In the genomic region with DNA sequence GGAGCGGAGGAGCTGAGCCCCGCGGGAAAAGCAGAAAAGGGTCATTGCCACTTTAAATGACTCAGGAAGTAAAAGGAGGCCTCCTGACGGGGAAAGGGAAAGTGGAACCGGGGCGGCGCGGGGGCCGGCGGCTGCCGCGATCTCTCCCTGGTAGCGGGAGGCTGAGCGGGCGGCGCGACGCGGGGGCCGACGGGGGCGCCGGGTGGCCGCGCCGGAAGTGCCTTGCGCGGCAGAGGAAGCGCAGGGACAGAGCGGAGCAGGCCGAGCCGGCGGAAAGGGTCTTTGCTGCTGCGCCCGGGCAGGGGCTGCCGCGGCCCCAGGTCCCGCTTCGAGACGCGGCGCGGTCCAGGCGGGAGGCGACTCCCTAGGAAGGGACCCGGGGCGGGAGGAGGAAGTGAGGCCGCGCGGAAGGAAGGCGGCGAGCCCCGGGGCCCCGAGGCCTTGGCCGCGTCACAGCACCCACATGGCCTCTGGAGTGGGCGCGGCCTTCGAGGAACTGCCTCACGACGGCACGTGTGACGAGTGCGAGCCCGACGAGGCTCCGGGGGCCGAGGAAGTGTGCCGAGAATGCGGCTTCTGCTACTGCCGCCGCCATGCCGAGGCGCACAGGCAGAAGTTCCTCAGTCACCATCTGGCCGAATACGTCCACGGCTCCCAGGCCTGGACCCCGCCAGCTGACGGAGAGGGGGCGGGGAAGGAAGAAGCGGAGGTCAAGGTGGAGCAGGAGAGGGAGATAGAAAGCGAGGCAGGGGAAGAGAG, we compare ENCODE assay signal across 8 cellular contexts. TPM values are rescaled to one million over a fixed set of nuclear protein-coding genes. Genes with fewer than 3 reads are reported as not detected.
DNase-seq lines count a peak whose midpoint lies in the region; ATAC-seq and TF ChIP-seq lines count a peak whose summit lies in the region.

A gene with protein sequence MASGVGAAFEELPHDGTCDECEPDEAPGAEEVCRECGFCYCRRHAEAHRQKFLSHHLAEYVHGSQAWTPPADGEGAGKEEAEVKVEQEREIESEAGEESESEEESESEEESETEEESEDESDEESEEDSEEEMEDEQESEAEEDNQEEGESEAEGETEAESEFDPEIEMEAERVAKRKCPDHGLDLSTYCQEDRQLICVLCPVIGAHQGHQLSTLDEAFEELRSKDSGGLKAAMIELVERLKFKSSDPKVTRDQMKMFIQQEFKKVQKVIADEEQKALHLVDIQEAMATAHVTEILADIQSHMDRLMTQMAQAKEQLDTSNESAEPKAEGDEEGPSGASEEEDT (plus strand): TSS at position 127 of the 759 bp plus-strand sequence. CDS start 337 bp downstream, at position 464.

- peak within 1 kb of the TSS; percentile 97 for H3K27ac Mint-ChIP-seq in activated CD4-positive, alpha-beta T cell treated with anti-CD3 and anti-CD28 coated beads for 36 hours

- H3K27me3 Mint-ChIP-seq in activated CD4-positive, alpha-beta T cell treated with anti-CD3 and anti-CD28 coated beads for 36 hours = peaks cover under 1% of the 10 kb centered on the region

- H3K9me3 Mint-ChIP-seq in activated CD4-positive, alpha-beta T cell treated with anti-CD3 and anti-CD28 coated beads for 36 hours (ENCODE audit: low read depth) = peaks cover 30% of the 10 kb centered on the region

- H3K27ac ChIP-seq in AG04450 (ENCODE audit: low read depth, low read length) (peak within 1 kb of the TSS; percentile 84), cingulate gyrus (ENCODE audit: low read depth, low read length) (peak within 1 kb of the TSS; percentile 95), layer of hippocampus (ENCODE audit: low read depth, low read length) (peak within 1 kb of the TSS; percentile 81)

- POLR2A ChIA-PET in AG04450 (lab: Yijun Ruan, JAX) = no interaction called here
- POLR2A ChIA-PET in activated CD4-positive, alpha-beta T cell treated with anti-CD3 and anti-CD28 coated beads for 36 hours (lab: Charles Lee) = no interaction called here

- DNase-seq in AG04450 (ENCODE audit: low read depth, low spot score) = peak; percentile 47
- DNase-seq in NCI-H2227 treated with DMSO at 0.1 percent for 48 hours (lab: John Stamatoyannopoulos, UW) = peak; percentile 85
- DNase-seq in activated CD4-positive, alpha-beta T cell treated with anti-CD3 and anti-CD28 coated beads for 36 hours = peak; percentile 92
- DNase-seq in stimulated activated CD4-positive, alpha-beta T cell treated with anti-CD3 and anti-CD28 coated beads, Interleukin-1b, Interleukin-23, amount 100 ng/mL, for 4 hours (ENCODE audit: low read depth in 2 of 2) = peak; percentile 76 to 81

- peak within 1 kb of the TSS; percentile 82 for H3K4me3 ChIP-seq in AG04450 (ENCODE audit: low read depth, low read length)

- no peak for TF ChIP-seq CTCF in AG04450 (IDR thresholded peaks at IDR 0.05; ENCODE audit: low read depth, low read length)

- no peaks in the 10 kb centered on the region for H3K27me3 ChIP-seq in AG04450 (ENCODE audit: control insufficient read depth, insufficient read depth, low read length)
- no peaks in the 10 kb centered on the region for H3K27me3 ChIP-seq in layer of hippocampus (ENCODE audit: control insufficient read depth, insufficient read depth, low read length)

- peaks cover 10% of the 10 kb centered on the region for H3K9me3 ChIP-seq in AG04450 (ENCODE audit: control insufficient read depth, insufficient read depth, low read length)

- ATAC-seq in GM18867 (IDR thresholded peaks at IDR 0.05; ENCODE audit: unreplicated experiment) (peak; percentile 94), HG03103 (IDR thresholded peaks at IDR 0.05; ENCODE audit: low read depth, unreplicated experiment) (peak; percentile 78)
- ATAC-seq in activated CD4-positive, alpha-beta T cell treated with anti-CD3 and anti-CD28 coated beads for 36 hours = peak; percentile 86

- peaks cover 37% of the 10 kb centered on the region for H3K36me3 Mint-ChIP-seq in activated CD4-positive, alpha-beta T cell treated with anti-CD3 and anti-CD28 coated beads for 36 hours (ENCODE audit: low read depth)

- intact Hi-C loops in activated CD4-positive, alpha-beta T cell treated with anti-CD3 and anti-CD28 coated beads for 36 hours (cut with DNase I, micrococcal nuclease) = loop anchor here (1.0 to 10.0 kb wide), 13 partner anchors 13 to 1928 kb away; a partner anchor contains a TSS

- H3K4me1 Mint-ChIP-seq in activated CD4-positive, alpha-beta T cell treated with anti-CD3 and anti-CD28 coated beads for 36 hours = peaks cover 41% of the 10 kb centered on the region

- CTCF ChIA-PET in AG04450 (lab: Charles Lee) = interaction anchor here (2.1 kb wide), 1 partner anchor 159 kb away, joined by 9 read pairs; no protein-coding TSS in a partner anchor
- CTCF ChIA-PET in activated CD4-positive, alpha-beta T cell treated with anti-CD3 and anti-CD28 coated beads for 36 hours (lab: Charles Lee) = interaction anchor here (1.2 kb wide), 1 partner anchor 484 kb away, joined by 3 read pairs; no protein-coding TSS in a partner anchor

- H3K4me3 Mint-ChIP-seq in activated CD4-positive, alpha-beta T cell treated with anti-CD3 and anti-CD28 coated beads for 36 hours = peak within 1 kb of the TSS; percentile 83

RNA-seq across cellular contexts. Expression of the gene that starts here (rescaled TPM):
- polyA plus RNA-seq in AG04450 (2011; rRNA removed) = 70.7 and 82.6 TPM in 2 replicates
- 116 and 125 TPM in 2 replicates for polyA minus RNA-seq in AG04450 (2011; rRNA and poly(A)+ RNA removed)
- total RNA-seq in activated CD4-positive, alpha-beta T cell treated with anti-CD3 and anti-CD28 coated beads for 36 hours = 10 to 100 TPM; 38.1 to 39.9 TPM

Comparison
In these comparisons a context has a peak if more than half of its experiments do, and no peak if none do; other contexts are left out.
1. Peak in every context shown above with its lines: DNase-seq, ATAC-seq, H3K4me3 ChIP-seq and H3K27ac ChIP-seq.